ENCODE assay signal across 22 cellular contexts in the genomic region with DNA sequence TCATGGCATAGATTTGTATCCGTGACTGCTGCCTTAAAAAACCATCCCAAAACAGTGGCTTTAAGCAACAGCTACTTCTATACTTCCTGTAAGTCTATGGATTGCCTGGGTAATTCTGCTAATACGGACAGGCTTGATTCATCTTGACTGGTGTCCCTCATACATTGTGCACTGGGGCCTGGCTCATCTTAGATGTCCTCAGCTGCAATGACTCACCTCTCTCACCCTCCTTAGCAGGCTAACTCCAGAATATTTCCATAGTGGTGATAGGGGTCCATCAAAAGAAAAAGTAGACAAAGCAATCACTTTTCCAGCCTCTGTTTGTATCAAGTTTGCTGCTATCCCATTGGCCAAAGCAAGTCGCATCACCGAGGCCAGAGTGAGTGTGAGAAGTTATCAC.
"Had no signal": no experiment of that assay in that cellular context is flagged by ENCODE, and none has a peak within 500 bp of the region (broad histone marks: within the 10 kb centered on the region; RNA-seq: fewer than 3 reads in every experiment).

No MANE protein-coding gene starts in this region.

- DNase-seq: IMR-90; Karpas-422; KG1; MM.1S; NCI-H1092 treated with DMSO at 0.1 percent for 48 hours; NCI-H1436; NCI-H187 treated with DMSO at 0.1 percent for 48 hours; NCI-H2029 treated with DMSO at 0.1 percent for 48 hours; NCI-H2171 treated with DMSO at 0.1 percent for 48 hours; NCI-H345; NCI-H446 treated with DMSO at 0.1 percent for 48 hours; NCI-H526; NCI-H82; NK-92 treated with Interleukin-12 subunit alpha and Interleukin-12 subunit beta, amount 100 ng/mL, for 24 hours; OCI-M1; PC-9; Peyer's patch; Right ventricle myocardium superior; SIG-M5 had no signal

- FAIRE-seq: HepG2 had no signal

- H3K9me3 ChIP-seq: Peyer's patch, SJSA1 had no signal

- H3K27ac ChIP-seq: PC-9, Peyer's patch, SJSA1, SK-N-MC had no signal

- H3K4me3 ChIP-seq: PC-9, Peyer's patch, SJSA1, SK-N-MC had no signal

- H2AFZ ChIP-seq: PC-9 had no signal

- H3K27me3 ChIP-seq: Peyer's patch, SJSA1 had no signal

- H3K36me3 ChIP-seq: Peyer's patch, SJSA1 had no signal

- H3K4me1 ChIP-seq: Peyer's patch, SJSA1 had no signal

- ATAC-seq: HepG2 had no signal

- H3K4me2 ChIP-seq: PC-9 had no signal
